In genomic region chr3:185846041-185846440, GRCh38 we compare ENCODE assay signal across 20 cellular contexts.
"Had no signal": no experiment of that assay in that cellular context is flagged by ENCODE, and none has a peak within 500 bp of the region (broad histone marks: within the 10 kb centered on the region; RNA-seq: fewer than 3 reads in every experiment).

No MANE protein-coding gene starts in this region.

- H3K36me3 ChIP-seq: gastroesophageal sphincter, left lung had no signal

- H3K4me1 ChIP-seq: body of pancreas, gastroesophageal sphincter, left lung had no signal

- H3K9me3 ChIP-seq: body of pancreas, gastroesophageal sphincter, left lung had no signal

- DNase-seq: activated CD4-positive, alpha-beta T cell treated with anti-CD3 and anti-CD28 coated beads for 4 hours; activated CD8-positive, alpha-beta memory T cell treated with anti-CD3 and anti-CD28 coated beads, Interleukin-2, amount 50 U/mL, for 4 hours; activated CD8-positive, alpha-beta T cell treated with anti-CD3 and anti-CD28 coated beads, Interleukin-2, amount 10 ng/mL, durations not matched to agents 7 days and 5 days; activated effector memory CD4-positive, alpha-beta T cell treated with anti-CD3 and anti-CD28 coated beads, Interleukin-2, amount 50 U/mL, for 16 hours; activated T-cell treated with anti-CD3 and anti-CD28 coated beads, Interleukin-2, amount 50 U/mL, for 48 hours; body of pancreas; effector memory CD4-positive, alpha-beta T cell; islet precursor cell; left lung; posterior cingulate gyrus; retina; stimulated activated CD4-positive, alpha-beta T cell treated with anti-CD3 and anti-CD28 coated beads, Interleukin-4, amount 100 ng/mL, for 4 hours; stimulated activated CD8-positive, alpha-beta memory T cell treated with anti-CD3 and anti-CD28 coated beads, Interleukin-4, amount 100 ng/mL, for 48 hours; stimulated activated naive CD4-positive, alpha-beta T cell treated with Interleukin-2 at 50 U/mL for 16 hours; T-helper 17 cell; trophoblast cell had no signal

- H3K4me3 ChIP-seq: body of pancreas, gastroesophageal sphincter, left lung, skin epidermis had no signal

- H3K27ac ChIP-seq: body of pancreas, gastroesophageal sphincter, left lung had no signal

- H3K27me3 ChIP-seq: body of pancreas, left lung had no signal

- ATAC-seq: activated CD8-positive, alpha-beta T cell treated with anti-CD3 and anti-CD28 coated beads, Interleukin-2, amount 10 ng/mL, durations not matched to agents 7 days and 5 days; activated naive CD4-positive, alpha-beta T cell treated with anti-CD3 and anti-CD28 coated beads, Interleukin-2, amount 50 U/mL, for 72 hours; body of pancreas; gastroesophageal sphincter; left lung; natural killer cell treated with Interleukin-12 subunit alpha and Interleukin-12 subunit beta and Interleukin-15 and Interleukin-18, amount 100 ng/mL, for 72 hours; T-helper 17 cell had no signal
